8 cellular contexts compared by ENCODE assay signal in genomic region chr6:73675466-73676098, GRCh38. TPM values are rescaled to one million over a fixed set of nuclear protein-coding genes. Genes with fewer than 3 reads are reported as not detected.
DNase-seq lines count a peak whose midpoint lies in the region; ATAC-seq and TF ChIP-seq lines count a peak whose summit lies in the region.

No MANE protein-coding gene starts in this region.

- no peaks in the 10 kb centered on the region for H3K36me3 Mint-ChIP-seq in CD14-positive monocyte

- no peak overlapping the region for H4K8ac ChIP-seq in mesendoderm (ENCODE audit: low read depth, low read length)

- no peak overlapping the region for H4K5ac ChIP-seq in mesendoderm (ENCODE audit: low read length)

- no peak overlapping the region for H3K18ac ChIP-seq in mesendoderm (ENCODE audit: low read length)

- H2BK5ac ChIP-seq in mesendoderm (ENCODE audit: low read length), result no peak overlapping the region

- H3K4me1 Mint-ChIP-seq in CD14-positive monocyte, result peaks cover 24% of the 10 kb centered on the region

- no peak overlapping the region for H3K4me3 Mint-ChIP-seq in CD14-positive monocyte

- no peak overlapping the region for H3K27ac Mint-ChIP-seq in CD14-positive monocyte

- ATAC-seq in GM18873 (IDR thresholded peaks at IDR 0.05; ENCODE audit: low FRiP score, unreplicated experiment), result peak; percentile 93
- ATAC-seq in HG03095 (IDR thresholded peaks at IDR 0.05; ENCODE audit: unreplicated experiment), result peak; percentile 95

- H2BK120ac ChIP-seq in mesendoderm (ENCODE audit: low read depth, low read length), result no peak overlapping the region

- no peaks in the 10 kb centered on the region for H3K79me1 ChIP-seq in mesendoderm (ENCODE audit: low read length)

- no CpG with 5 or more reads among the region's 4 CpGs for WGBS in mesendoderm (ENCODE audit: extremely low coverage, insufficient coverage, low lambda C conversion rate)

- peaks cover 0 to 3% (median 0%) of the 10 kb centered on the region in 3 donors for H3K27me3 Mint-ChIP-seq in CD14-positive monocyte (ENCODE audit: low read depth in 3 of 3)

- no peak overlapping the region for H2BK15ac ChIP-seq in mesendoderm (replicated peaks; ENCODE audit: low read depth)

- H3K27me3 ChIP-seq in mesendoderm (ENCODE audit: insufficient read depth, low read length, poor library complexity), result no peaks in the 10 kb centered on the region

- no peak overlapping the region for H3K23ac ChIP-seq in mesendoderm (ENCODE audit: low read length)

- TF ChIP-seq CTCF in CD14-positive monocyte (IDR thresholded peaks at IDR 0.05), result peak; percentile 89

- no peak overlapping the region for H3K4me2 ChIP-seq in mesendoderm (ENCODE audit: low read length)

- no peaks in the 10 kb centered on the region for H3K79me2 ChIP-seq in mesendoderm (ENCODE audit: control insufficient read depth, insufficient read depth, low read length)

- H3K36me3 ChIP-seq in mesendoderm (ENCODE audit: control insufficient read depth, insufficient read depth, low read length), result no peaks in the 10 kb centered on the region

- H3K4ac ChIP-seq in mesendoderm (ENCODE audit: low read depth, low read length), result no peak overlapping the region

- H3K4me3 ChIP-seq in mesendoderm (ENCODE audit: low read length), result no peak overlapping the region

- H3K56ac ChIP-seq in mesendoderm (ENCODE audit: low read length), result no peak overlapping the region

- H2AK5ac ChIP-seq in mesendoderm (ENCODE audit: low read length), result no peak overlapping the region

- no peak overlapping the region for H3K9ac ChIP-seq in mesendoderm (ENCODE audit: low read length)

- H3K27ac ChIP-seq in mesendoderm (ENCODE audit: low read depth, low read length), result no peak overlapping the region

- intact Hi-C loops in CD14-positive monocyte (cut with micrococcal nuclease), result loop anchor here (5.0 kb wide), 1 partner anchor 57 kb away; no protein-coding TSS in a partner anchor

- H3K9me3 Mint-ChIP-seq in CD14-positive monocyte, result peaks cover 0 to 3% (median 0%) of the 10 kb centered on the region in 7 donors

- H3K4me1 ChIP-seq in mesendoderm (ENCODE audit: control insufficient read depth, low read depth, low read length), result no peaks in the 10 kb centered on the region

- peak; percentile 83 for DNase-seq in CD14-positive monocyte (ENCODE audit: low spot score)
- DNase-seq in NCI-H69 (lab: John Stamatoyannopoulos, UW), result peak; percentile 66
- peak; percentile 49 to 65 for DNase-seq in activated CD4-positive, alpha-beta T cell treated with anti-CD3 and anti-CD28 coated beads, Interleukin-2, amount 50 U/mL, for 4 hours
- DNase-seq in effector CD4-positive, alpha-beta T cell, result peak; percentile 63
- DNase-seq in mesendoderm, result peak; percentile 70
- DNase-seq in stimulated activated CD8-positive, alpha-beta memory T cell treated with anti-CD3 and anti-CD28 coated beads, Interleukin-4, amount 100 ng/mL, for 48 hours, result peak; percentile 86

RNA-seq across cellular contexts. Expression of gene CD109, which starts 20.4 kb away (rescaled TPM):
- under 1 TPM; 0.17 to 0.30 TPM for polyA plus RNA-seq in CD14-positive monocyte
- polyA plus RNA-seq in mesendoderm (2013, experiment 1 of 2), result 1.5 TPM
- 1.4 TPM for polyA plus RNA-seq in mesendoderm (2013, experiment 2 of 2)

RNA-seq across cellular contexts. Expression of gene SLC17A5, which starts 21.8 kb away (rescaled TPM):
- polyA plus RNA-seq in CD14-positive monocyte, result 10 to 100 TPM in 1 of 2 donors, 1 to 10 TPM in 1; 9.4 to 11.6 TPM
- 3.8 TPM for polyA plus RNA-seq in mesendoderm (2013, experiment 1 of 2)
- 4.4 TPM for polyA plus RNA-seq in mesendoderm (2013, experiment 2 of 2)
